In genomic region chrX:70289793-70290770, GRCh38 we compare ENCODE assay signal across 1 cellular context.
A peak's percentile ranks its signal among the peaks of the same experiment; 100 is the strongest.
TF ChIP-seq lines count a peak whose summit lies in the region.

A gene with protein sequence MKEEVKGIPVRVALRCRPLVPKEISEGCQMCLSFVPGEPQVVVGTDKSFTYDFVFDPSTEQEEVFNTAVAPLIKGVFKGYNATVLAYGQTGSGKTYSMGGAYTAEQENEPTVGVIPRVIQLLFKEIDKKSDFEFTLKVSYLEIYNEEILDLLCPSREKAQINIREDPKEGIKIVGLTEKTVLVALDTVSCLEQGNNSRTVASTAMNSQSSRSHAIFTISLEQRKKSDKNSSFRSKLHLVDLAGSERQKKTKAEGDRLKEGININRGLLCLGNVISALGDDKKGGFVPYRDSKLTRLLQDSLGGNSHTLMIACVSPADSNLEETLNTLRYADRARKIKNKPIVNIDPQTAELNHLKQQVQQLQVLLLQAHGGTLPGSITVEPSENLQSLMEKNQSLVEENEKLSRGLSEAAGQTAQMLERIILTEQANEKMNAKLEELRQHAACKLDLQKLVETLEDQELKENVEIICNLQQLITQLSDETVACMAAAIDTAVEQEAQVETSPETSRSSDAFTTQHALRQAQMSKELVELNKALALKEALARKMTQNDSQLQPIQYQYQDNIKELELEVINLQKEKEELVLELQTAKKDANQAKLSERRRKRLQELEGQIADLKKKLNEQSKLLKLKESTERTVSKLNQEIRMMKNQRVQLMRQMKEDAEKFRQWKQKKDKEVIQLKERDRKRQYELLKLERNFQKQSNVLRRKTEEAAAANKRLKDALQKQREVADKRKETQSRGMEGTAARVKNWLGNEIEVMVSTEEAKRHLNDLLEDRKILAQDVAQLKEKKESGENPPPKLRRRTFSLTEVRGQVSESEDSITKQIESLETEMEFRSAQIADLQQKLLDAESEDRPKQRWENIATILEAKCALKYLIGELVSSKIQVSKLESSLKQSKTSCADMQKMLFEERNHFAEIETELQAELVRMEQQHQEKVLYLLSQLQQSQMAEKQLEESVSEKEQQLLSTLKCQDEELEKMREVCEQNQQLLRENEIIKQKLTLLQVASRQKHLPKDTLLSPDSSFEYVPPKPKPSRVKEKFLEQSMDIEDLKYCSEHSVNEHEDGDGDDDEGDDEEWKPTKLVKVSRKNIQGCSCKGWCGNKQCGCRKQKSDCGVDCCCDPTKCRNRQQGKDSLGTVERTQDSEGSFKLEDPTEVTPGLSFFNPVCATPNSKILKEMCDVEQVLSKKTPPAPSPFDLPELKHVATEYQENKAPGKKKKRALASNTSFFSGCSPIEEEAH (plus strand): TSS chrX:70290104. CDS start chrX:70290459, 355 bp downstream.
Gene PDZD11 (minus strand): TSS chrX:70289927. CDS start chrX:70289341, 586 bp downstream.

TF ChIP-seq in H1, 55 proteins besides CTCF, POLR2A, EP300 and RAD21 (continued from another document):
- TF ChIP-seq, protein P1, sequence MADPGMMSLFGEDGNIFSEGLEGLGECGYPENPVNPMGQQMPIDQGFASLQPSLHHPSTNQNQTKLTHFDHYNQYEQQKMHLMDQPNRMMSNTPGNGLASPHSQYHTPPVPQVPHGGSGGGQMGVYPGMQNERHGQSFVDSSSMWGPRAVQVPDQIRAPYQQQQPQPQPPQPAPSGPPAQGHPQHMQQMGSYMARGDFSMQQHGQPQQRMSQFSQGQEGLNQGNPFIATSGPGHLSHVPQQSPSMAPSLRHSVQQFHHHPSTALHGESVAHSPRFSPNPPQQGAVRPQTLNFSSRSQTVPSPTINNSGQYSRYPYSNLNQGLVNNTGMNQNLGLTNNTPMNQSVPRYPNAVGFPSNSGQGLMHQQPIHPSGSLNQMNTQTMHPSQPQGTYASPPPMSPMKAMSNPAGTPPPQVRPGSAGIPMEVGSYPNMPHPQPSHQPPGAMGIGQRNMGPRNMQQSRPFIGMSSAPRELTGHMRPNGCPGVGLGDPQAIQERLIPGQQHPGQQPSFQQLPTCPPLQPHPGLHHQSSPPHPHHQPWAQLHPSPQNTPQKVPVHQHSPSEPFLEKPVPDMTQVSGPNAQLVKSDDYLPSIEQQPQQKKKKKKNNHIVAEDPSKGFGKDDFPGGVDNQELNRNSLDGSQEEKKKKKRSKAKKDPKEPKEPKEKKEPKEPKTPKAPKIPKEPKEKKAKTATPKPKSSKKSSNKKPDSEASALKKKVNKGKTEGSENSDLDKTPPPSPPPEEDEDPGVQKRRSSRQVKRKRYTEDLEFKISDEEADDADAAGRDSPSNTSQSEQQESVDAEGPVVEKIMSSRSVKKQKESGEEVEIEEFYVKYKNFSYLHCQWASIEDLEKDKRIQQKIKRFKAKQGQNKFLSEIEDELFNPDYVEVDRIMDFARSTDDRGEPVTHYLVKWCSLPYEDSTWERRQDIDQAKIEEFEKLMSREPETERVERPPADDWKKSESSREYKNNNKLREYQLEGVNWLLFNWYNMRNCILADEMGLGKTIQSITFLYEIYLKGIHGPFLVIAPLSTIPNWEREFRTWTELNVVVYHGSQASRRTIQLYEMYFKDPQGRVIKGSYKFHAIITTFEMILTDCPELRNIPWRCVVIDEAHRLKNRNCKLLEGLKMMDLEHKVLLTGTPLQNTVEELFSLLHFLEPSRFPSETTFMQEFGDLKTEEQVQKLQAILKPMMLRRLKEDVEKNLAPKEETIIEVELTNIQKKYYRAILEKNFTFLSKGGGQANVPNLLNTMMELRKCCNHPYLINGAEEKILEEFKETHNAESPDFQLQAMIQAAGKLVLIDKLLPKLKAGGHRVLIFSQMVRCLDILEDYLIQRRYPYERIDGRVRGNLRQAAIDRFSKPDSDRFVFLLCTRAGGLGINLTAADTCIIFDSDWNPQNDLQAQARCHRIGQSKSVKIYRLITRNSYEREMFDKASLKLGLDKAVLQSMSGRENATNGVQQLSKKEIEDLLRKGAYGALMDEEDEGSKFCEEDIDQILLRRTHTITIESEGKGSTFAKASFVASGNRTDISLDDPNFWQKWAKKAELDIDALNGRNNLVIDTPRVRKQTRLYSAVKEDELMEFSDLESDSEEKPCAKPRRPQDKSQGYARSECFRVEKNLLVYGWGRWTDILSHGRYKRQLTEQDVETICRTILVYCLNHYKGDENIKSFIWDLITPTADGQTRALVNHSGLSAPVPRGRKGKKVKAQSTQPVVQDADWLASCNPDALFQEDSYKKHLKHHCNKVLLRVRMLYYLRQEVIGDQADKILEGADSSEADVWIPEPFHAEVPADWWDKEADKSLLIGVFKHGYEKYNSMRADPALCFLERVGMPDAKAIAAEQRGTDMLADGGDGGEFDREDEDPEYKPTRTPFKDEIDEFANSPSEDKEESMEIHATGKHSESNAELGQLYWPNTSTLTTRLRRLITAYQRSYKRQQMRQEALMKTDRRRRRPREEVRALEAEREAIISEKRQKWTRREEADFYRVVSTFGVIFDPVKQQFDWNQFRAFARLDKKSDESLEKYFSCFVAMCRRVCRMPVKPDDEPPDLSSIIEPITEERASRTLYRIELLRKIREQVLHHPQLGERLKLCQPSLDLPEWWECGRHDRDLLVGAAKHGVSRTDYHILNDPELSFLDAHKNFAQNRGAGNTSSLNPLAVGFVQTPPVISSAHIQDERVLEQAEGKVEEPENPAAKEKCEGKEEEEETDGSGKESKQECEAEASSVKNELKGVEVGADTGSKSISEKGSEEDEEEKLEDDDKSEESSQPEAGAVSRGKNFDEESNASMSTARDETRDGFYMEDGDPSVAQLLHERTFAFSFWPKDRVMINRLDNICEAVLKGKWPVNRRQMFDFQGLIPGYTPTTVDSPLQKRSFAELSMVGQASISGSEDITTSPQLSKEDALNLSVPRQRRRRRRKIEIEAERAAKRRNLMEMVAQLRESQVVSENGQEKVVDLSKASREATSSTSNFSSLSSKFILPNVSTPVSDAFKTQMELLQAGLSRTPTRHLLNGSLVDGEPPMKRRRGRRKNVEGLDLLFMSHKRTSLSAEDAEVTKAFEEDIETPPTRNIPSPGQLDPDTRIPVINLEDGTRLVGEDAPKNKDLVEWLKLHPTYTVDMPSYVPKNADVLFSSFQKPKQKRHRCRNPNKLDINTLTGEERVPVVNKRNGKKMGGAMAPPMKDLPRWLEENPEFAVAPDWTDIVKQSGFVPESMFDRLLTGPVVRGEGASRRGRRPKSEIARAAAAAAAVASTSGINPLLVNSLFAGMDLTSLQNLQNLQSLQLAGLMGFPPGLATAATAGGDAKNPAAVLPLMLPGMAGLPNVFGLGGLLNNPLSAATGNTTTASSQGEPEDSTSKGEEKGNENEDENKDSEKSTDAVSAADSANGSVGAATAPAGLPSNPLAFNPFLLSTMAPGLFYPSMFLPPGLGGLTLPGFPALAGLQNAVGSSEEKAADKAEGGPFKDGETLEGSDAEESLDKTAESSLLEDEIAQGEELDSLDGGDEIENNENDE (IDR thresholded peaks at IDR 0.05; ENCODE audit: insufficient replicate concordance, low read length) = no peak
- TF ChIP-seq ASH2L (IDR thresholded peaks at IDR 0.05; ENCODE audit: low read length) (peak; percentile 35), NRF1 (IDR thresholded peaks at IDR 0.05; ENCODE audit: low read depth, low read length) (peak; percentile 54), GABPA (IDR thresholded peaks at IDR 0.05; ENCODE audit: borderline replicate concordance, insufficient read depth, low read length) (peak; percentile 78; the same call in 1 of the 2 replicates), CBX8 (IDR thresholded peaks at IDR 0.05; ENCODE audit: borderline replicate concordance, low read depth, low read length) (no peak), SAP30 (IDR thresholded peaks at IDR 0.05; ENCODE audit: insufficient read depth, insufficient replicate concordance, low read length) (peak; percentile 31), TAF1 (IDR thresholded peaks at IDR 0.05; ENCODE audit: low read depth, low read length) (peak; percentile 41; the same call in 1 of the 2 replicates), RXRA (IDR thresholded peaks at IDR 0.05; ENCODE audit: insufficient read depth, low read depth, low read length) (no peak)
